Comparison of ENCODE assay signal across 30 cellular contexts in the genomic region with DNA sequence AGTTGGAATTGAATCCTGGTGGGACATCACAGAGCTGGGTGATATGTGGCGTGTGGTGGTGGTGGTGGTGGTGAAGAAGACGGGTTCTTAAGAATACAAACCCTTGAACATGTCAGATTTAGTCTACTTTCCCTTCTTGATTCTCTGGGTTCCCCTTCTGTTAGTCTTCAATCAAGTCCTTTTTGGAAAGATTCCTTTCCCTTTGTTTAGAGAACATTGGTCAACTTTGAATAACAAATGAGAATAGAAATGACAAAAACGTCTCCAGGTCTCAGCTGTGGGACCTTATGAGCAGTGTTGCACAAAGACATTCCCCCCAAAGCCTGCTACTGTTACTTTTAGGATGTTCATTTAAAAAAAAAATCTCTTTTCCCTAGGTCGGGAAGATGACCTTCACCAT. TPM values are rescaled to one million over a fixed set of nuclear protein-coding genes. Genes with fewer than 3 reads are reported as not detected.
DNase-seq lines count a peak whose midpoint lies in the region; ATAC-seq and TF ChIP-seq lines count a peak whose summit lies in the region.
"Had no signal": no experiment of that assay in that cellular context is flagged by ENCODE, and none has a peak within 500 bp of the region (broad histone marks: within the 10 kb centered on the region; RNA-seq: fewer than 3 reads in every experiment).

No MANE protein-coding gene starts in this region.

- no peaks in the 10 kb centered on the region for H3K36me3 Mint-ChIP-seq in CD14-positive monocyte
- H3K36me3 Mint-ChIP-seq: activated naive CD8-positive, alpha-beta T cell had no signal

- H3K4me3 Mint-ChIP-seq in CD14-positive monocyte, result no peak overlapping the region
- H3K4me3 Mint-ChIP-seq: activated CD4-positive, alpha-beta T cell treated with anti-CD3 and anti-CD28 coated beads for 36 hours; activated naive CD8-positive, alpha-beta T cell; dendritic cell treated with granulocyte-macrophage colony-stimulating factor and Interleukin-4, amounts not matched to agents 40 ng/mL and 50 ng/mL, for 4 days; T-helper 2 cell treated with Interferon-gamma antibody and Interleukin-4, amounts not matched to agents 5 μg/mL and 100 μg/mL, for 36 hours had no signal

- H3K4me1 ChIP-seq in right atrium auricular region, result peaks cover 0 to 88% of the 10 kb centered on the region in 2 donors
- peaks cover 15% of the 10 kb centered on the region for H3K4me1 ChIP-seq in right cardiac atrium (ENCODE audit: control insufficient read depth, insufficient read depth, low read length)
- H3K4me1 ChIP-seq in esophagus squamous epithelium, result peaks cover 4 to 81% (median 43%) of the 10 kb centered on the region in 3 donors
- peaks cover 0 to 96% (median 51%) of the 10 kb centered on the region in 4 donors for H3K4me1 ChIP-seq in sigmoid colon
- H3K4me1 ChIP-seq: upper lobe of right lung had no signal

- H3K27me3 ChIP-seq in right atrium auricular region (no peaks in the 10 kb centered on the region), right cardiac atrium (ENCODE audit: control insufficient read depth, insufficient read depth) (no peaks in the 10 kb centered on the region), esophagus squamous epithelium (peaks cover 0 to 5% (median 0%) of the 10 kb centered on the region in 4 donors), sigmoid colon (no peaks in the 10 kb centered on the region)
- H3K27me3 ChIP-seq: gastrocnemius medialis, Peyer's patch, upper lobe of right lung had no signal

- H3K9me3 ChIP-seq in right atrium auricular region, result no peaks in the 10 kb centered on the region
- H3K9me3 ChIP-seq in right cardiac atrium (ENCODE audit: control insufficient read depth, low read length), result no peaks in the 10 kb centered on the region
- H3K9me3 ChIP-seq in esophagus squamous epithelium, result no peaks in the 10 kb centered on the region
- no peaks in the 10 kb centered on the region for H3K9me3 ChIP-seq in sigmoid colon
- H3K9me3 ChIP-seq: gastrocnemius medialis, neutrophil, Peyer's patch, upper lobe of right lung had no signal

- no peak for TF ChIP-seq POLR2A in esophagus squamous epithelium (IDR thresholded peaks at IDR 0.05)
- no peak for TF ChIP-seq POLR2A in sigmoid colon (IDR thresholded peaks at IDR 0.05)

- no peak overlapping the region for H3K27ac Mint-ChIP-seq in CD14-positive monocyte
- H3K27ac Mint-ChIP-seq: activated CD4-positive, alpha-beta T cell treated with anti-CD3 and anti-CD28 coated beads for 36 hours; activated naive CD8-positive, alpha-beta T cell; dendritic cell treated with granulocyte-macrophage colony-stimulating factor and Interleukin-4, amounts not matched to agents 40 ng/mL and 50 ng/mL, for 4 days; progenitor cell of endocrine pancreas; T-helper 2 cell treated with Interferon-gamma antibody and Interleukin-4, amounts not matched to agents 5 μg/mL and 100 μg/mL, for 36 hours had no signal

- peaks cover 5% of the 10 kb centered on the region for H3K36me3 ChIP-seq in right atrium auricular region
- no peaks in the 10 kb centered on the region for H3K36me3 ChIP-seq in esophagus squamous epithelium
- H3K36me3 ChIP-seq in sigmoid colon, result no peaks in the 10 kb centered on the region
- H3K36me3 ChIP-seq: gastrocnemius medialis, neutrophil, Peyer's patch, upper lobe of right lung had no signal

- DNase-seq in right atrium auricular region (ENCODE audit: low spot score) (no peak), right cardiac atrium (no peak), esophagus squamous epithelium (lab: John Stamatoyannopoulos, UW) (no peak), sigmoid colon (no peak), CD14-positive monocyte (ENCODE audit: low spot score) (no peak), left lobe of liver (ENCODE audit: low spot score) (no peak)
- DNase-seq: activated CD4-positive, alpha-beta T cell treated with anti-CD3 and anti-CD28 coated beads for 36 hours; activated effector memory CD4-positive, alpha-beta T cell treated with Interleukin-2 at 50 U/mL for 16 hours; activated T-cell treated with anti-CD3 and anti-CD28 coated beads for 4 hours; anterior cingulate cortex; caudate nucleus; DMS79; gastrocnemius medialis; GDM1; KG1; mesenchymal stem cell; NCI-H1092 treated with DMSO at 0.1 percent for 48 hours; NCI-H82; Peyer's patch; stimulated activated CD4-positive, alpha-beta T cell treated with anti-CD3 and anti-CD28 coated beads, Interleukin-4, amount 100 ng/mL, for 4 hours; upper lobe of right lung had no signal

- WGBS in right cardiac atrium, result 80% methylated on average over 4 of the region's 4 CpGs
- 66 to 71% methylated on average over 4 of the region's 4 CpGs for WGBS in esophagus squamous epithelium, 2 donors
- 69 to 85% methylated on average over 4 of the region's 4 CpGs for WGBS in sigmoid colon, 2 donors

- no peak for TF ChIP-seq EP300 in sigmoid colon (IDR thresholded peaks at IDR 0.05)

- H3K4me3 ChIP-seq in right atrium auricular region, result no peak overlapping the region
- no peak overlapping the region for H3K4me3 ChIP-seq in right cardiac atrium (ENCODE audit: low read length)
- no peak overlapping the region for H3K4me3 ChIP-seq in esophagus squamous epithelium
- H3K4me3 ChIP-seq in sigmoid colon, result no peak overlapping the region
- H3K4me3 ChIP-seq: gastrocnemius medialis, Peyer's patch, upper lobe of right lung had no signal

- H3K27ac ChIP-seq in right atrium auricular region (peak overlapping the region; percentile 43 to 54), right cardiac atrium (ENCODE audit: low read length) (no peak overlapping the region), esophagus squamous epithelium (peak overlapping the region in 3 of 4 donors; percentile 43 to 81 (median 76)), sigmoid colon (peak overlapping the region; percentile 15 to 85 (median 72))
- H3K27ac ChIP-seq: HL-60, neutrophil, Peyer's patch, upper lobe of right lung had no signal

- TF ChIP-seq CTCF in right atrium auricular region (IDR thresholded peaks at IDR 0.05), result no peak
- no peak for TF ChIP-seq CTCF in esophagus squamous epithelium (IDR thresholded peaks at IDR 0.05)
- TF ChIP-seq CTCF in sigmoid colon (IDR thresholded peaks at IDR 0.05), result no peak
- no peak for TF ChIP-seq CTCF in CD14-positive monocyte (IDR thresholded peaks at IDR 0.05)

- intact Hi-C loops in right cardiac atrium (cut with DNase I), result no loop called here
- intact Hi-C loops in esophagus squamous epithelium (cut with DNase I), result no loop called here
- intact Hi-C loops in sigmoid colon (cut with DNase I), result no loop called here
- intact Hi-C loops in CD14-positive monocyte (cut with micrococcal nuclease), result no loop called here

- no peak for ATAC-seq in right cardiac atrium
- ATAC-seq in HG03521 (IDR thresholded peaks at IDR 0.05; ENCODE audit: unreplicated experiment), result no peak
- ATAC-seq in HG03045 (IDR thresholded peaks at IDR 0.05; ENCODE audit: unreplicated experiment), result no peak
- no peak for ATAC-seq in left lobe of liver
- ATAC-seq: activated CD4-positive, alpha-beta T cell treated with anti-CD3 and anti-CD28 coated beads for 36 hours; gastrocnemius medialis; sciatic nerve; upper lobe of right lung had no signal

- H3K27me3 Mint-ChIP-seq in CD14-positive monocyte (ENCODE audit: low read depth in 3 of 3), result peaks cover 2 to 12% (median 11%) of the 10 kb centered on the region in 3 donors
- H3K27me3 Mint-ChIP-seq: progenitor cell of endocrine pancreas had no signal

- no peaks in the 10 kb centered on the region for H3K9me3 Mint-ChIP-seq in CD14-positive monocyte
- H3K9me3 Mint-ChIP-seq: dendritic cell treated with granulocyte-macrophage colony-stimulating factor and Interleukin-4, amounts not matched to agents 40 ng/mL and 50 ng/mL, for 4 days; T-helper 2 cell treated with Interferon-gamma antibody and Interleukin-4, amounts not matched to agents 5 μg/mL and 100 μg/mL, for 36 hours had no signal

- no peaks in the 10 kb centered on the region for H3K4me1 Mint-ChIP-seq in CD14-positive monocyte

RNA-seq across cellular contexts. Expression of gene MAP1B, which starts 46.3 kb away (rescaled TPM):
- total RNA-seq in right atrium auricular region, result 100 to 1,000 TPM; 203 to 558 TPM
- total RNA-seq in right cardiac atrium, result 100 to 1,000 TPM in 2 of 4 donors, 10 to 100 TPM in 2; 89.9 to 196 (median 130) TPM
- polyA plus RNA-seq in right cardiac atrium, result 19.7 TPM
- 100 to 1,000 TPM in 1 of 4 donors, 10 to 100 TPM in 2, 1 to 10 TPM in 1; 8.2 to 180 (median 29.6) TPM for total RNA-seq in esophagus squamous epithelium
- total RNA-seq in sigmoid colon, result 100 to 1,000 TPM in 3 of 4 donors, 10 to 100 TPM in 1; 98.6 to 659 (median 288) TPM
- polyA plus RNA-seq in sigmoid colon, result 1 to 10 TPM in 2 of 3 donors, under 1 TPM in 1; 0.69 to 5.0 (median 1.2) TPM
- under 1 TPM in 1 of 2 donors, not detected in 1; 0.02 TPM for polyA plus RNA-seq in CD14-positive monocyte
- total RNA-seq in left lobe of liver, result 3.4 TPM
